In genomic region chr13:43965446-43965845, GRCh38 we compare ENCODE assay signal across 15 cellular contexts.
DNase-seq lines count a peak whose midpoint lies in the region; TF ChIP-seq lines count a peak whose summit lies in the region.
"Had no signal": no experiment of that assay in that cellular context is flagged by ENCODE, and none has a peak within 500 bp of the region (broad histone marks: within the 10 kb centered on the region; RNA-seq: fewer than 3 reads in every experiment).

No MANE protein-coding gene starts in this region.

- H4K91ac ChIP-seq in trophoblast cell (ENCODE audit: low read depth, low read length), result peak overlapping the region; percentile 30
- H4K91ac ChIP-seq in mesenchymal stem cell (ENCODE audit: low read length), result no peak overlapping the region

- H3K14ac ChIP-seq in trophoblast cell (ENCODE audit: low read length) (peak overlapping the region; percentile 19), mesenchymal stem cell (ENCODE audit: low read length in 2 of 2) (no peak overlapping the region)

- H3K79me2 ChIP-seq in trophoblast cell (ENCODE audit: control insufficient read depth, insufficient read depth, low read length, poor library complexity) (no peaks in the 10 kb centered on the region), osteoblast (ENCODE audit: insufficient read depth, low read length) (no peaks in the 10 kb centered on the region)

- H3K4me3 ChIP-seq in trophoblast cell (ENCODE audit: low read depth, low read length) (no peak overlapping the region), mesenchymal stem cell (ENCODE audit: insufficient read depth in 1 of 2, low read depth in 1 of 2, low read length in 2 of 2) (no peak overlapping the region), osteoblast (ENCODE audit: insufficient read depth, low read length) (no peak overlapping the region)
- H3K4me3 ChIP-seq: BLaER1, GM23338 had no signal

- DNase-seq in NCI-H748 (lab: John Stamatoyannopoulos, UW; ENCODE audit: unreplicated experiment) (peak; percentile 24), NCI-H748 treated with DMSO at 0.1 percent for 48 hours (lab: John Stamatoyannopoulos, UW) (no peak), SW480 (ENCODE audit: low spot score) (peak; percentile 72), trophoblast cell (no peak), mesenchymal stem cell (no peak), C1 segment of cervical spinal cord (lab: John Stamatoyannopoulos, UW) (no peak), osteoblast (ENCODE audit: insufficient read length, low spot score, missing footprints) (no peak)
- DNase-seq: 8988T; Calu3; CD8-positive, alpha-beta T cell; DMS79 treated with DMSO at 0.1 percent for 48 hours; GF-D8; HCEC 1CT had no signal

- H2BK15ac ChIP-seq in mesenchymal stem cell (ENCODE audit: low read depth, poor library complexity, severe bottlenecking), result no peak overlapping the region

- H3K36me3 ChIP-seq in trophoblast cell (ENCODE audit: control insufficient read depth in 1 of 2, insufficient read depth in 2 of 2, low read length in 2 of 2) (no peaks in the 10 kb centered on the region), mesenchymal stem cell (ENCODE audit: control insufficient read depth in 1 of 2, insufficient read depth in 2 of 2, low read depth in 1 of 2, low read length in 2 of 2) (no peaks in the 10 kb centered on the region), osteoblast (ENCODE audit: insufficient read depth, low read length) (no peaks in the 10 kb centered on the region)
- H3K36me3 ChIP-seq: BLaER1 had no signal

- H3K27me3 ChIP-seq in trophoblast cell (ENCODE audit: insufficient read depth, low read length), result no peaks in the 10 kb centered on the region
- H3K27me3 ChIP-seq in mesenchymal stem cell (ENCODE audit: control insufficient read depth in 1 of 2, insufficient read depth in 1 of 2, low read length in 2 of 2), result no peaks in the 10 kb centered on the region
- no peaks in the 10 kb centered on the region for H3K27me3 ChIP-seq in osteoblast (ENCODE audit: insufficient read depth, low read length)
- H3K27me3 ChIP-seq: BLaER1 had no signal

- H3K4me2 ChIP-seq in trophoblast cell (ENCODE audit: low read length) (no peak overlapping the region), mesenchymal stem cell (ENCODE audit: low read length, poor library complexity, severe bottlenecking) (no peak overlapping the region), osteoblast (ENCODE audit: insufficient read depth, low read length) (no peak overlapping the region)
- H3K4me2 ChIP-seq: BLaER1, GM23338 had no signal

- no peak overlapping the region for H4K12ac ChIP-seq in trophoblast cell (ENCODE audit: low read depth, low read length)

- peak overlapping the region; percentile 63 for H3K27ac ChIP-seq in trophoblast cell (ENCODE audit: low read depth, low read length)
- no peak overlapping the region for H3K27ac ChIP-seq in mesenchymal stem cell (ENCODE audit: low read length, poor library complexity, severe bottlenecking)
- no peak overlapping the region for H3K27ac ChIP-seq in osteoblast (ENCODE audit: low read depth, low read length)
- H3K27ac ChIP-seq: BLaER1 had no signal

- H2AK5ac ChIP-seq in trophoblast cell (ENCODE audit: low read length), result no peak overlapping the region
- no peak overlapping the region for H2AK5ac ChIP-seq in mesenchymal stem cell (ENCODE audit: low read length, severe bottlenecking)

- H3K18ac ChIP-seq in trophoblast cell (ENCODE audit: low read length), result no peak overlapping the region
- H3K18ac ChIP-seq in mesenchymal stem cell (ENCODE audit: low read depth in 1 of 2, low read length in 2 of 2), result no peak overlapping the region

- H3K23ac ChIP-seq in trophoblast cell (ENCODE audit: low read length), result no peak overlapping the region
- H3K23ac ChIP-seq in mesenchymal stem cell (ENCODE audit: low read length in 2 of 2), result no peak overlapping the region

- no peaks in the 10 kb centered on the region for H4K20me1 ChIP-seq in osteoblast (ENCODE audit: insufficient read depth, low read length)
- H4K20me1 ChIP-seq: BLaER1 had no signal

- no peak overlapping the region for H2AFZ ChIP-seq in trophoblast cell (ENCODE audit: insufficient read depth, low read length, poor library complexity)
- H2AFZ ChIP-seq in mesenchymal stem cell (ENCODE audit: low read depth, low read length), result no peak overlapping the region
- H2AFZ ChIP-seq in osteoblast (ENCODE audit: low read length), result no peak overlapping the region
- H2AFZ ChIP-seq: GM23338 had no signal

- no peak overlapping the region for H3K9ac ChIP-seq in trophoblast cell (ENCODE audit: low read length)
- no peak overlapping the region for H3K9ac ChIP-seq in mesenchymal stem cell (ENCODE audit: low read length)
- H3K9ac ChIP-seq: BLaER1 had no signal

- peak overlapping the region; percentile 46 for H2BK5ac ChIP-seq in trophoblast cell (ENCODE audit: low read depth, low read length, poor library complexity)
- no peak overlapping the region for H2BK5ac ChIP-seq in mesenchymal stem cell (ENCODE audit: low read depth, low read length, poor library complexity, severe bottlenecking)

- H3K9me3 ChIP-seq in trophoblast cell (ENCODE audit: insufficient read depth, low read depth, low read length) (peaks cover 7% of the 10 kb centered on the region), mesenchymal stem cell (ENCODE audit: control insufficient read depth, low read length) (no peaks in the 10 kb centered on the region), osteoblast (ENCODE audit: low read depth, low read length) (no peaks in the 10 kb centered on the region)

- TF ChIP-seq CTCF in osteoblast (IDR thresholded peaks at IDR 0.05; ENCODE audit: extremely low read depth, low read depth, low read length), result no peak

- no CpG with 5 or more reads among the region's 8 CpGs for WGBS in trophoblast cell (ENCODE audit: extremely low coverage, insufficient coverage, insufficient read length)
- 96% methylated on average over 6 of the region's 8 CpGs for WGBS in mesenchymal stem cell

- no peak overlapping the region for H4K8ac ChIP-seq in trophoblast cell (ENCODE audit: low read depth, low read length)
- H4K8ac ChIP-seq in mesenchymal stem cell (ENCODE audit: low read length), result no peak overlapping the region

- H2BK120ac ChIP-seq in trophoblast cell (ENCODE audit: insufficient read depth, low read length, poor library complexity), result no peak overlapping the region
- no peak overlapping the region for H2BK120ac ChIP-seq in mesenchymal stem cell (ENCODE audit: low read depth, low read length)

- H2BK12ac ChIP-seq in trophoblast cell (ENCODE audit: low read length) (peak overlapping the region; percentile 55), mesenchymal stem cell (ENCODE audit: low read length in 2 of 2) (no peak overlapping the region)

- H3K4ac ChIP-seq in trophoblast cell (ENCODE audit: low read depth, low read length) (no peak overlapping the region), mesenchymal stem cell (ENCODE audit: low read depth in 1 of 2, low read length in 2 of 2) (no peak overlapping the region)

- H3K4me1 ChIP-seq in trophoblast cell (ENCODE audit: control insufficient read depth in 1 of 2, insufficient read depth in 2 of 2, low read length in 2 of 2), result peaks cover 11 to 12% of the 10 kb centered on the region in 2 experiments
- no peaks in the 10 kb centered on the region for H3K4me1 ChIP-seq in mesenchymal stem cell (ENCODE audit: control insufficient read depth, insufficient read depth, low read depth, low read length)
- H3K4me1 ChIP-seq in osteoblast (ENCODE audit: insufficient read depth, low read length), result no peaks in the 10 kb centered on the region
- H3K4me1 ChIP-seq: BLaER1 had no signal

- H3K79me1 ChIP-seq in trophoblast cell (ENCODE audit: low read length) (peaks cover 17% of the 10 kb centered on the region), mesenchymal stem cell (replicated peaks; ENCODE audit: low read length, poor library complexity, severe bottlenecking) (no peaks in the 10 kb centered on the region)

Comparison
In these comparisons a context has a peak if more than half of its experiments do, and no peak if none do; other contexts are left out.
1. DNase-seq: peak in NCI-H748 (single experiment) and SW480 (single experiment); none in NCI-H748 treated with DMSO at 0.1 percent for 48 hours (single experiment), trophoblast cell (0 of 2), mesenchymal stem cell (single experiment), C1 segment of cervical spinal cord (0 of 14) and osteoblast (single experiment).